In the genomic region with DNA sequence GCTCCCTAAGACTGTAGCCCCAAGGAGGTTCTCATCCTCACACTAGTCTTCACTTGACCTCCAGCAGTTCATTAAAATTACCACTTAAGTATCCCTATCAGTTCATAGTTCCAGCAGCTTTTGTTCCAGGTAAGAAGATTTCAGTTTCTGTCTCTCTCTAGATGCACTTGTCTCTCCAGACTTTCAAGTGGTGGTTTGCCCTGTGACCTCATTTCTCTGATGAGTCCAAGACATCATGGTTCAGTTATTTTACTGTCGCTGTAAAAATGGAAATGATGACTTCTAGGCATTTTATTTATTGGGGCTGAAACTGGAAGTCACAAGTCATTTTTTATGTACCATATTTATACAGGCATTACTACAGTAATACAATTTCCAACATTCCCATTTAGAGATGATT, we compare ENCODE assay signal across 16 cellular contexts. TPM values are rescaled to one million over a fixed set of nuclear protein-coding genes. Genes with fewer than 3 reads are reported as not detected.
DNase-seq lines count a peak whose midpoint lies in the region; ATAC-seq and TF ChIP-seq lines count a peak whose summit lies in the region.
"Had no signal": no experiment of that assay in that cellular context is flagged by ENCODE, and none has a peak within 500 bp of the region (broad histone marks: within the 10 kb centered on the region; RNA-seq: fewer than 3 reads in every experiment).

No MANE protein-coding gene starts in this region.

- no CpG with 5 or more reads among the region's 1 CpG for WGBS in mesenchymal stem cell
- WGBS in spleen, 5 donors, result 70 to 78% (median 74%) methylated on average over 1 of the region's 1 CpG

- no peaks in the 10 kb centered on the region for H3K79me1 ChIP-seq in mesenchymal stem cell (replicated peaks; ENCODE audit: low read length, poor library complexity, severe bottlenecking)

- H3K4me3 Mint-ChIP-seq in effector memory CD8-positive, alpha-beta T cell, result no peak overlapping the region
- H3K4me3 Mint-ChIP-seq: CD4-positive, CD25-positive, alpha-beta regulatory T cell had no signal

- H3K4me1 Mint-ChIP-seq in effector memory CD8-positive, alpha-beta T cell (ENCODE audit: low read depth in 2 of 2), result no peaks in the 10 kb centered on the region
- H3K4me1 Mint-ChIP-seq: CD4-positive, CD25-positive, alpha-beta regulatory T cell had no signal

- ATAC-seq in effector memory CD8-positive, alpha-beta T cell (replicated peaks), result no peak
- ATAC-seq: HCT116, HepG2 had no signal

- TF ChIP-seq POLR2A in spleen (IDR thresholded peaks at IDR 0.05), result no peak

- H4K91ac ChIP-seq in mesenchymal stem cell (ENCODE audit: low read length), result no peak overlapping the region

- no peak overlapping the region for H2BK5ac ChIP-seq in mesenchymal stem cell (ENCODE audit: low read depth, low read length, poor library complexity, severe bottlenecking)

- no peak overlapping the region for H3K27ac Mint-ChIP-seq in effector memory CD8-positive, alpha-beta T cell
- H3K27ac Mint-ChIP-seq: CD4-positive, CD25-positive, alpha-beta regulatory T cell had no signal

- no peak overlapping the region for H3K27ac ChIP-seq in Karpas-422 (ENCODE audit: low read length)
- H3K27ac ChIP-seq in SU-DHL-6 (ENCODE audit: low read depth, low read length), result no peak overlapping the region
- no peak overlapping the region for H3K27ac ChIP-seq in mesenchymal stem cell (ENCODE audit: low read length, poor library complexity, severe bottlenecking)
- H3K27ac ChIP-seq in spleen, result no peak overlapping the region
- H3K27ac ChIP-seq: BLaER1 treated with 17β-estradiol and CSF1 and Interleukin-3, amounts not matched to agents 10 nM and 100 nM had no signal

- H3K4me1 ChIP-seq in Karpas-422 (ENCODE audit: low read length), result no peaks in the 10 kb centered on the region; the same call in 1 of the 2 replicates
- H3K4me1 ChIP-seq in mesenchymal stem cell (ENCODE audit: control insufficient read depth, insufficient read depth, low read depth, low read length), result no peaks in the 10 kb centered on the region
- H3K4me1 ChIP-seq in BE2C, result no peaks in the 10 kb centered on the region
- H3K4me1 ChIP-seq in spleen, result no peaks in the 10 kb centered on the region
- H3K4me1 ChIP-seq: BLaER1 treated with 17β-estradiol and CSF1 and Interleukin-3, amounts not matched to agents 10 nM and 100 nM had no signal

- H3K14ac ChIP-seq in mesenchymal stem cell (ENCODE audit: low read length in 2 of 2), result no peak overlapping the region

- H3K36me3 Mint-ChIP-seq in effector memory CD8-positive, alpha-beta T cell (ENCODE audit: insufficient read depth), result no peaks in the 10 kb centered on the region
- H3K36me3 Mint-ChIP-seq: CD4-positive, CD25-positive, alpha-beta regulatory T cell had no signal

- TF ChIP-seq CTCF in SU-DHL-6 (IDR thresholded peaks at IDR 0.05; ENCODE audit: insufficient read depth, low read length, poor library complexity, severe bottlenecking), result no peak
- TF ChIP-seq CTCF in BE2C (IDR thresholded peaks at IDR 0.05; ENCODE audit: low read depth, low read length), result no peak
- TF ChIP-seq CTCF in spleen (IDR thresholded peaks at IDR 0.05 in 8 of 11, conservative IDR thresholded peaks at IDR 0.05 in 3 of 11), result no peak

- peak; percentile 58 for DNase-seq in EL
- no peak for DNase-seq in Karpas-422
- peak; percentile 42 for DNase-seq in mesenchymal stem cell
- no peak for DNase-seq in BE2C
- DNase-seq in spleen, result no peak
- DNase-seq in effector memory CD8-positive, alpha-beta T cell, result no peak
- DNase-seq: AML-193; CD4-positive, CD25-positive, alpha-beta regulatory T cell; DMS53; Kasumi-1 had no signal

- no peak overlapping the region for H3K4ac ChIP-seq in mesenchymal stem cell (ENCODE audit: low read depth in 1 of 2, low read length in 2 of 2)

- peaks cover 0 to 2% of the 10 kb centered on the region in 2 donors for H3K9me3 Mint-ChIP-seq in effector memory CD8-positive, alpha-beta T cell

- no peaks in the 10 kb centered on the region for H3K27me3 ChIP-seq in Karpas-422 (ENCODE audit: low read length)
- no peaks in the 10 kb centered on the region for H3K27me3 ChIP-seq in SU-DHL-6 (ENCODE audit: low read length)
- no peaks in the 10 kb centered on the region for H3K27me3 ChIP-seq in mesenchymal stem cell (ENCODE audit: control insufficient read depth in 1 of 2, insufficient read depth in 1 of 2, low read length in 2 of 2)
- no peaks in the 10 kb centered on the region for H3K27me3 ChIP-seq in BE2C
- no peaks in the 10 kb centered on the region for H3K27me3 ChIP-seq in spleen (replicated peaks in 1 of 7)
- H3K27me3 ChIP-seq: BLaER1 treated with 17β-estradiol and CSF1 and Interleukin-3, amounts not matched to agents 10 nM and 100 nM had no signal

- no peaks in the 10 kb centered on the region for H3K9me2 ChIP-seq in Karpas-422 (replicated peaks; ENCODE audit: insufficient read depth, low read length)
- no peaks in the 10 kb centered on the region for H3K9me2 ChIP-seq in SU-DHL-6 (replicated peaks; ENCODE audit: insufficient read depth, low read length)

- H3K79me2 ChIP-seq in Karpas-422 (ENCODE audit: low read length) (no peaks in the 10 kb centered on the region), SU-DHL-6 (ENCODE audit: insufficient read depth, low read length) (no peaks in the 10 kb centered on the region)

- H2AFZ ChIP-seq in Karpas-422 (ENCODE audit: low read length), result peak overlapping the region; percentile 28; the same call in 1 of the 2 replicates
- H2AFZ ChIP-seq in SU-DHL-6 (ENCODE audit: low read depth, low read length, severe bottlenecking), result peak overlapping the region; percentile 38
- H2AFZ ChIP-seq in mesenchymal stem cell (ENCODE audit: low read depth, low read length), result no peak overlapping the region

- H3F3A ChIP-seq in SU-DHL-6 (ENCODE audit: insufficient read depth), result no peaks in the 10 kb centered on the region

- H3K9ac ChIP-seq in Karpas-422 (ENCODE audit: low read length) (no peak overlapping the region), SU-DHL-6 (ENCODE audit: low read length) (no peak overlapping the region), mesenchymal stem cell (ENCODE audit: low read length) (no peak overlapping the region)
- H3K9ac ChIP-seq: BLaER1 treated with 17β-estradiol and CSF1 and Interleukin-3, amounts not matched to agents 10 nM and 100 nM had no signal

- no peak overlapping the region for H2BK120ac ChIP-seq in mesenchymal stem cell (ENCODE audit: low read depth, low read length)

- H2AK5ac ChIP-seq in mesenchymal stem cell (ENCODE audit: low read length, severe bottlenecking), result no peak overlapping the region

- H3K4me2 ChIP-seq in Karpas-422 (ENCODE audit: low read depth, low read length, poor library complexity, severe bottlenecking) (no peak overlapping the region), SU-DHL-6 (ENCODE audit: low read depth, low read length, poor library complexity, severe bottlenecking) (no peak overlapping the region), mesenchymal stem cell (ENCODE audit: low read length, poor library complexity, severe bottlenecking) (no peak overlapping the region)

- H3K9me3 ChIP-seq in Karpas-422 (ENCODE audit: low read length) (no peaks in the 10 kb centered on the region), SU-DHL-6 (ENCODE audit: insufficient read depth, low read length) (no peaks in the 10 kb centered on the region), mesenchymal stem cell (ENCODE audit: control insufficient read depth, low read length) (no peaks in the 10 kb centered on the region), BE2C (no peaks in the 10 kb centered on the region), spleen (peaks cover 0 to 4% (median 0%) of the 10 kb centered on the region in 8 donors)

- intact Hi-C loops in spleen (cut with DNase I; ENCODE audit: low total_unique reads), result no loop called here

- no peak overlapping the region for H3K23ac ChIP-seq in mesenchymal stem cell (ENCODE audit: low read length in 2 of 2)

- H4K20me1 ChIP-seq in Karpas-422 (ENCODE audit: insufficient read depth, low read depth, low read length), result no peaks in the 10 kb centered on the region
- H4K20me1 ChIP-seq in SU-DHL-6 (ENCODE audit: low read depth, low read length), result no peaks in the 10 kb centered on the region
- H4K20me1 ChIP-seq: BLaER1 treated with 17β-estradiol and CSF1 and Interleukin-3, amounts not matched to agents 10 nM and 100 nM had no signal

- no peak overlapping the region for H2BK15ac ChIP-seq in mesenchymal stem cell (ENCODE audit: low read depth, poor library complexity, severe bottlenecking)

- no peak overlapping the region for H2BK12ac ChIP-seq in mesenchymal stem cell (ENCODE audit: low read length in 2 of 2)

- no peak overlapping the region for H4K8ac ChIP-seq in mesenchymal stem cell (ENCODE audit: low read length)

- no peaks in the 10 kb centered on the region for H3K27me3 Mint-ChIP-seq in effector memory CD8-positive, alpha-beta T cell
- H3K27me3 Mint-ChIP-seq: CD4-positive, CD25-positive, alpha-beta regulatory T cell had no signal

- H3K36me3 ChIP-seq in Karpas-422 (ENCODE audit: insufficient read depth, low read length) (no peaks in the 10 kb centered on the region), SU-DHL-6 (ENCODE audit: low read length) (no peaks in the 10 kb centered on the region), mesenchymal stem cell (ENCODE audit: control insufficient read depth in 1 of 2, insufficient read depth in 2 of 2, low read depth in 1 of 2, low read length in 2 of 2) (no peaks in the 10 kb centered on the region), BE2C (no peaks in the 10 kb centered on the region), spleen (no peaks in the 10 kb centered on the region)
- H3K36me3 ChIP-seq: BLaER1 treated with 17β-estradiol and CSF1 and Interleukin-3, amounts not matched to agents 10 nM and 100 nM had no signal

- H3K4me3 ChIP-seq in Karpas-422 (ENCODE audit: low read length) (no peak overlapping the region), SU-DHL-6 (ENCODE audit: insufficient read depth, low read length, poor library complexity, severe bottlenecking) (no peak overlapping the region), mesenchymal stem cell (ENCODE audit: insufficient read depth in 1 of 2, low read depth in 1 of 2, low read length in 2 of 2) (no peak overlapping the region), BE2C (ENCODE audit: low read depth, low read length) (no peak overlapping the region), spleen (no peak overlapping the region)
- H3K4me3 ChIP-seq: BLaER1 treated with 17β-estradiol and CSF1 and Interleukin-3, amounts not matched to agents 10 nM and 100 nM had no signal

- no peak overlapping the region for H3K18ac ChIP-seq in mesenchymal stem cell (ENCODE audit: low read depth in 1 of 2, low read length in 2 of 2)

RNA-seq across cellular contexts. Expression of a gene that starts 17.9 kb away (rescaled TPM):
- 20.8 and 47.3 TPM in 2 replicates for total RNA-seq in Karpas-422 (2014; rRNA removed; shearing (Covaris generic); ENCODE audit: low replicate concordance)
- polyA plus RNA-seq in mesenchymal stem cell (2013, experiment 1 of 2), result 2.0 TPM
- 1.9 TPM for polyA plus RNA-seq in mesenchymal stem cell (2013, experiment 2 of 2)
- not detected for polyA plus RNA-seq in BE2C (2012; ENCODE audit: insufficient read depth, insufficient read length, low read depth)
- 10 to 100 TPM; 29.2 to 84.7 (median 46.9) TPM for total RNA-seq in spleen
- polyA plus RNA-seq in spleen, result 10 to 100 TPM in 2 of 3 donors, 1 to 10 TPM in 1; 5.5 to 14.6 (median 11.3) TPM
- total RNA-seq: Daoy, HepG2, HT1080 had no signal
- polyA plus RNA-seq: HepG2 had no signal

Comparison
In these comparisons a context has a peak if more than half of its experiments do, and no peak if none do; other contexts are left out.
1. DNase-seq: peak in EL (single experiment) and mesenchymal stem cell (single experiment); none in Karpas-422 (single experiment), BE2C (single experiment), spleen (single experiment) and effector memory CD8-positive, alpha-beta T cell (0 of 3).